ENCODE assay signal across 20 cellular contexts in genomic region chr18:5266721-5267120, GRCh38. TPM values are rescaled to one million over a fixed set of nuclear protein-coding genes. Genes with fewer than 3 reads are reported as not detected.
DNase-seq lines count a peak whose midpoint lies in the region; ATAC-seq, FAIRE-seq and TF ChIP-seq lines count a peak whose summit lies in the region.
"Had no signal": no experiment of that assay in that cellular context is flagged by ENCODE, and none has a peak within 500 bp of the region (broad histone marks: within the 10 kb centered on the region; RNA-seq: fewer than 3 reads in every experiment).

No MANE protein-coding gene starts in this region.

- H2AFZ ChIP-seq in IMR-90 (replicated peaks; ENCODE audit: low read length, poor library complexity) (no peak overlapping the region), H1 (ENCODE audit: low read length) (no peak overlapping the region)

- no peak overlapping the region for H2AK5ac ChIP-seq in IMR-90 (ENCODE audit: low read depth, low read length)
- H2AK5ac ChIP-seq in H1 (ENCODE audit: low read depth, low read length): no peak overlapping the region

- no peaks in the 10 kb centered on the region for H3K23me2 ChIP-seq in H1 (ENCODE audit: low read depth, low read length)

- no peak overlapping the region for H2AK9ac ChIP-seq in IMR-90 (replicated peaks; ENCODE audit: low read depth, low read length, poor library complexity)

- ATAC-seq in A549 (no peak), IMR-90 (ENCODE audit: low read depth) (no peak)
- ATAC-seq: CD8-positive, alpha-beta T cell had no signal

- POLR2A ChIA-PET in A549 (lab: Yijun Ruan, JAX): no interaction called here
- POLR2A ChIA-PET in IMR-90 (lab: Charles Lee; ENCODE audit: unreplicated experiment): no interaction called here
- POLR2A ChIA-PET in H1 (lab: Charles Lee; ENCODE audit: partially characterized antibody): no interaction called here

- no peak overlapping the region for H2BK120ac ChIP-seq in IMR-90 (ENCODE audit: low read depth, low read length)
- H2BK120ac ChIP-seq in H1 (replicated peaks; ENCODE audit: low read depth, low read length): no peak overlapping the region

- H2BK5ac ChIP-seq in IMR-90 (ENCODE audit: low read depth, low read length, poor library complexity, severe bottlenecking) (no peak overlapping the region), H1 (ENCODE audit: low read depth, low read length) (no peak overlapping the region)

- H3K4ac ChIP-seq in IMR-90 (ENCODE audit: low read depth, low read length): no peak overlapping the region
- no peak overlapping the region for H3K4ac ChIP-seq in H1 (replicated peaks; ENCODE audit: insufficient read length, low read depth, low read length)

- H4K91ac ChIP-seq in IMR-90 (ENCODE audit: insufficient read depth, low read depth, low read length): no peak overlapping the region
- H4K91ac ChIP-seq in H1 (replicated peaks; ENCODE audit: insufficient read length, low read length): no peak overlapping the region

- H2BK15ac ChIP-seq in IMR-90 (ENCODE audit: low read depth, low read length): no peak overlapping the region
- H2BK15ac ChIP-seq in H1 (ENCODE audit: low read length): no peak overlapping the region

- TF ChIP-seq EP300 in A549 (IDR thresholded peaks at IDR 0.05) (no peak), H1 (IDR thresholded peaks at IDR 0.05; ENCODE audit: borderline replicate concordance in 1 of 2, low read depth in 2 of 2, low read length in 2 of 2) (no peak), ovary (IDR thresholded peaks at IDR 0.05) (no peak)

- in situ Hi-C loops in IMR-90 (cut with MboI; ENCODE audit: low sequenced_read_pairs): no loop called here

- no peak for TF ChIP-seq POLR2A in A549 (IDR thresholded peaks at IDR 0.05; ENCODE audit: low read length)
- no peak for TF ChIP-seq POLR2A in IMR-90 (IDR thresholded peaks at IDR 0.05; ENCODE audit: low read depth, low read length)
- TF ChIP-seq POLR2A in H1 (IDR thresholded peaks at IDR 0.05; ENCODE audit: control extremely low read depth in 1 of 2, low read depth in 2 of 2, low read length in 2 of 2): no peak
- TF ChIP-seq POLR2A in testis (IDR thresholded peaks at IDR 0.05): no peak
- no peak for TF ChIP-seq POLR2A in ovary (IDR thresholded peaks at IDR 0.05)

- H3K4me1 ChIP-seq in A549 (no peaks in the 10 kb centered on the region), IMR-90 (ENCODE audit: control insufficient read depth, insufficient read depth, low read length) (no peaks in the 10 kb centered on the region), H1 (replicated peaks in 1 of 4; ENCODE audit: control insufficient read depth in 3 of 4, insufficient read depth in 4 of 4, low read length in 3 of 4) (no peaks in the 10 kb centered on the region), testis (no peaks in the 10 kb centered on the region), ovary (ENCODE audit: insufficient read depth) (no peaks in the 10 kb centered on the region)
- H3K4me1 ChIP-seq: BLaER1 treated with 17β-estradiol and CSF1 and Interleukin-3, amounts not matched to agents 10 nM and 100 nM; Caco-2 had no signal

- H3K4me3 ChIP-seq in A549 (no peak overlapping the region), IMR-90 (ENCODE audit: insufficient read depth, low read depth, low read length) (no peak overlapping the region), H1 (ENCODE audit: extremely low read depth in 1 of 4, insufficient read depth in 2 of 4, low read depth in 3 of 4, low read length in 4 of 4) (no peak overlapping the region), testis (no peak overlapping the region), ovary (no peak overlapping the region)
- H3K4me3 ChIP-seq: BLaER1 treated with 17β-estradiol and CSF1 and Interleukin-3, amounts not matched to agents 10 nM and 100 nM had no signal

- H3K9ac ChIP-seq in IMR-90 (ENCODE audit: low read depth, low read length) (no peak overlapping the region), H1 (replicated peaks in 1 of 4; ENCODE audit: extremely low read depth in 1 of 4, low read depth in 3 of 4, low read length in 3 of 4) (no peak overlapping the region)
- H3K9ac ChIP-seq: BLaER1 treated with 17β-estradiol and CSF1 and Interleukin-3, amounts not matched to agents 10 nM and 100 nM had no signal

- no peak overlapping the region for H3K14ac ChIP-seq in IMR-90 (replicated peaks; ENCODE audit: low read depth, low read length)
- no peak overlapping the region for H3K14ac ChIP-seq in H1 (ENCODE audit: insufficient read length)

- BruUV-seq in IMR-90 (replicated peaks; lab: Mats Ljungman, UMichigan): no TSS peak

- H4K8ac ChIP-seq in IMR-90 (ENCODE audit: low read depth in 2 of 2, low read length in 2 of 2) (no peak overlapping the region), H1 (ENCODE audit: extremely low read depth, insufficient read depth, low read length) (no peak overlapping the region)

- no peak for TF ChIP-seq CTCF in A549 (IDR thresholded peaks at IDR 0.05)
- no peak for TF ChIP-seq CTCF in IMR-90 (conservative IDR thresholded peaks at IDR 0.05; ENCODE audit: low read depth, low read length)
- TF ChIP-seq CTCF in H1 (IDR thresholded peaks at IDR 0.05; ENCODE audit: control extremely low read depth in 1 of 3, insufficient read depth in 1 of 3, low read depth in 1 of 3, low read length in 3 of 3): no peak
- no peak for TF ChIP-seq CTCF in testis (IDR thresholded peaks at IDR 0.05)
- TF ChIP-seq CTCF in ovary (IDR thresholded peaks at IDR 0.05): no peak

- H3K23ac ChIP-seq in IMR-90 (ENCODE audit: low read depth, low read length) (no peak overlapping the region), H1 (ENCODE audit: insufficient read length) (no peak overlapping the region)

- H3K79me1 ChIP-seq in IMR-90 (ENCODE audit: low read depth in 1 of 2, low read length in 2 of 2) (no peaks in the 10 kb centered on the region), H1 (ENCODE audit: low read depth, low read length) (no peaks in the 10 kb centered on the region)

- H3K79me2 ChIP-seq in H1 (ENCODE audit: control insufficient read depth in 1 of 2, insufficient read depth in 2 of 2, low read length in 2 of 2): no peaks in the 10 kb centered on the region

- 5% methylated on average over 3 of the region's 3 CpGs for WGBS in A549 (ENCODE audit: missing lambda C conversion rate)
- whole genome bisulfite sequencing in IMR-90 (ENCODE audit: extremely low coverage in 2 of 2, insufficient read length in 1 of 2), 2 experiments: no CpG with 5 or more reads among the region's 3 CpGs
- 69% methylated on average over 3 of the region's 3 CpGs; no CpG with 5 or more reads in 1 of the 2 experiments for WGBS in H1 (ENCODE audit: extremely low coverage in 1 of 2, insufficient coverage in 1 of 2, insufficient read length in 1 of 2, insufficient replicate concordance in 2 of 2, low coverage in 1 of 2, low lambda C conversion rate in 2 of 2, missing lambda C conversion rate in 1 of 2), 2 experiments
- WGBS in testis, 2 donors: 61 to 66% methylated on average over 3 of the region's 3 CpGs
- WGBS in ovary, 3 donors: 71 to 83% (median 72%) methylated on average over 3 of the region's 3 CpGs

- H3K9me1 ChIP-seq in IMR-90 (ENCODE audit: insufficient read depth, low read length): no peaks in the 10 kb centered on the region

- H2BK12ac ChIP-seq in H1 (ENCODE audit: low read depth, low read length): no peak overlapping the region

- H2BK20ac ChIP-seq in IMR-90 (ENCODE audit: low read depth, low read length): no peak overlapping the region
- H2BK20ac ChIP-seq in H1 (ENCODE audit: low read length): no peak overlapping the region

- H3K4me2 ChIP-seq in A549: no peak overlapping the region
- no peak overlapping the region for H3K4me2 ChIP-seq in IMR-90 (ENCODE audit: low read depth, low read length)
- H3K4me2 ChIP-seq in H1 (ENCODE audit: insufficient read depth in 1 of 2, low read depth in 2 of 2, low read length in 2 of 2): no peak overlapping the region
- H3K4me2 ChIP-seq: BLaER1 treated with 17β-estradiol and CSF1 and Interleukin-3, amounts not matched to agents 10 nM and 100 nM had no signal

- H3K9me3 ChIP-seq in A549 (no peaks in the 10 kb centered on the region), IMR-90 (ENCODE audit: control insufficient read depth, insufficient read depth, low read length) (no peaks in the 10 kb centered on the region), H1 (ENCODE audit: insufficient read depth in 2 of 2, low read depth in 1 of 2, low read length in 1 of 2) (peaks cover 0 to 6% of the 10 kb centered on the region in 2 experiments; a peak in 1 of 4 replicates), testis (no peaks in the 10 kb centered on the region), ovary (no peaks in the 10 kb centered on the region)
- H3K9me3 ChIP-seq: Caco-2 had no signal

- H4K5ac ChIP-seq in IMR-90 (ENCODE audit: low read depth, low read length): no peak overlapping the region
- no peak overlapping the region for H4K5ac ChIP-seq in H1 (ENCODE audit: insufficient read length, low read depth, low read length)

- no peak overlapping the region for H3K27ac ChIP-seq in A549
- no peak overlapping the region for H3K27ac ChIP-seq in IMR-90 (ENCODE audit: insufficient read depth, low read length)
- H3K27ac ChIP-seq in H1 (ENCODE audit: low read depth, low read length): no peak overlapping the region
- no peak overlapping the region for H3K27ac ChIP-seq in testis
- no peak overlapping the region for H3K27ac ChIP-seq in ovary
- H3K27ac ChIP-seq: BLaER1 treated with 17β-estradiol and CSF1 and Interleukin-3, amounts not matched to agents 10 nM and 100 nM; C4-2B had no signal

- H3K36me3 ChIP-seq in IMR-90 (ENCODE audit: control insufficient read depth, insufficient read depth, low read length) (no peaks in the 10 kb centered on the region), H1 (ENCODE audit: control insufficient read depth in 2 of 4, insufficient read depth in 4 of 4, low read length in 3 of 4) (no peaks in the 10 kb centered on the region), testis (ENCODE audit: low read depth, missing control alignments) (no peaks in the 10 kb centered on the region), ovary (no peaks in the 10 kb centered on the region)
- H3K36me3 ChIP-seq: BLaER1 treated with 17β-estradiol and CSF1 and Interleukin-3, amounts not matched to agents 10 nM and 100 nM had no signal

- dilution Hi-C loops in IMR-90 (cut with HindIII; ENCODE audit: low sequenced_read_pairs, unreplicated experiment): no loop called here

- no peak for DNase-seq in A549 (ENCODE audit: low read depth in 1 of 2, low spot score in 1 of 2)
- no peak for DNase-seq in IMR-90
- DNase-seq in H1 (ENCODE audit: low read depth in 1 of 2, low spot score in 2 of 2): no peak
- DNase-seq in testis: no peak
- DNase-seq in ovary: no peak
- DNase-seq: 8988T; AML-193; Caco-2; Calu3; CD4-positive, alpha-beta T cell; CD8-positive, alpha-beta T cell; DMS79 treated with DMSO at 0.1 percent for 48 hours; GF-D8 had no signal

- intact Hi-C loops in IMR-90 (cut with micrococcal nuclease): no loop called here
- intact Hi-C loops in testis (cut with DNase I; ENCODE audit: low total_unique reads): no loop called here
- intact Hi-C loops in ovary (cut with DNase I): no loop called here

- FAIRE-seq in A549 (lab: Jason Lieb, UNC) (no peak), H1 (lab: Jason Lieb, UNC) (no peak)
- FAIRE-seq: A204.1, D721Med, G401.6, GM12891, GM19239 had no signal

- no peaks in the 10 kb centered on the region for H3K27me3 ChIP-seq in IMR-90 (ENCODE audit: control insufficient read depth, insufficient read depth, low read length)
- no peaks in the 10 kb centered on the region for H3K27me3 ChIP-seq in H1 (replicated peaks in 1 of 4; ENCODE audit: control insufficient read depth in 3 of 4, extremely low read depth in 1 of 4, insufficient read depth in 3 of 4, low read length in 3 of 4)
- H3K27me3 ChIP-seq in testis: no peaks in the 10 kb centered on the region
- no peaks in the 10 kb centered on the region for H3K27me3 ChIP-seq in ovary
- H3K27me3 ChIP-seq: BLaER1 treated with 17β-estradiol and CSF1 and Interleukin-3, amounts not matched to agents 10 nM and 100 nM had no signal

- TF ChIP-seq RAD21 in A549 (conservative IDR thresholded peaks at IDR 0.05 in 1 of 2, IDR thresholded peaks at IDR 0.05 in 1 of 2) (no peak), IMR-90 (IDR thresholded peaks at IDR 0.05; ENCODE audit: low read length) (no peak), H1 (IDR thresholded peaks at IDR 0.05 in 1 of 2, conservative IDR thresholded peaks at IDR 0.05 in 1 of 2; ENCODE audit: low read depth in 2 of 2, low read length in 2 of 2) (no peak)

- H4K20me1 ChIP-seq in IMR-90 (ENCODE audit: insufficient read depth, low read length) (no peaks in the 10 kb centered on the region), H1 (replicated peaks in 1 of 2; ENCODE audit: control insufficient read depth in 1 of 2, insufficient read depth in 2 of 2, low read length in 2 of 2) (no peaks in the 10 kb centered on the region)
- H4K20me1 ChIP-seq: BLaER1 treated with 17β-estradiol and CSF1 and Interleukin-3, amounts not matched to agents 10 nM and 100 nM had no signal

- no peak overlapping the region for H3K56ac ChIP-seq in IMR-90 (ENCODE audit: extremely low read depth, insufficient read depth, low read length)
- H3K56ac ChIP-seq in H1 (replicated peaks; ENCODE audit: insufficient read length, low read depth, low read length): no peak overlapping the region

- no peak overlapping the region for H3K18ac ChIP-seq in IMR-90 (ENCODE audit: low read depth, low read length)
- H3K18ac ChIP-seq in H1 (ENCODE audit: extremely low read depth, low read length): no peak overlapping the region

- CTCF ChIA-PET in A549 (lab: Yijun Ruan, JAX): no interaction called here
- CTCF ChIA-PET in IMR-90 (lab: Yijun Ruan, JAX): no interaction called here
- CTCF ChIA-PET in H1 (lab: Charles Lee; ENCODE audit: partially characterized antibody): no interaction called here

RNA-seq across cellular contexts. Expression of gene ZBTB14, which starts 28.8 kb away (rescaled TPM):
- polyA plus RNA-seq in A549 (2011; rRNA removed): 17.1 and 23.4 TPM in 2 replicates
- 3.6 and 3.7 TPM in 2 replicates for polyA plus RNA-seq in A549 (2012; cell fraction: cytosol; rRNA removed)
- polyA plus RNA-seq in A549 (2012; cell fraction: nucleus; rRNA removed): 1.9 and 3.9 TPM in 2 replicates
- polyA plus RNA-seq in A549 (2017; fragmentation: RNase III; extraction: RNeasy Plus Mini Kit Qiagen cat#74134 plus additional on column Dnase treatment): 5.8 to 7.3 TPM (median 7.1 TPM) in 3 replicates
- 11.1 and 14.3 TPM in 2 replicates for polyA minus RNA-seq in A549 (2011; rRNA and poly(A)+ RNA removed)
- total RNA-seq in IMR-90 (2012; rRNA removed): 9.1 and 10.0 TPM in 2 replicates
- 4.5 and 5.8 TPM in 2 replicates for polyA plus RNA-seq in IMR-90 (2012; rRNA removed)
- 0.98 and 2.0 TPM in 2 replicates for polyA plus RNA-seq in IMR-90 (2012; cell fraction: cytosol; rRNA removed)
- 2.7 and 16.9 TPM in 2 replicates for polyA plus RNA-seq in IMR-90 (2012; cell fraction: nucleus; rRNA removed; ENCODE audit: low replicate concordance)
- total RNA-seq in H1 (2021; fragmentation: NEBNext Ultra II Directional; extraction: Animal tissue kit (Norgen Biotek cat#: 25700)): 15.8 and 18.3 TPM in 2 replicates
- 4.6 and 5.2 TPM in 2 replicates for polyA plus RNA-seq in H1 (2011; rRNA removed)
- 10.7 TPM for polyA plus RNA-seq in H1 (2011; cell fraction: cytosol; rRNA removed)
- 7.0 TPM for polyA plus RNA-seq in H1 (2011; cell fraction: nucleus; rRNA removed)
- polyA plus RNA-seq in H1 (2012, experiment 1 of 2): 8.0 to 15.1 TPM (median 9.7 TPM) in 4 replicates
- 2.6 TPM for polyA plus RNA-seq in H1 (2012, experiment 2 of 2)
- polyA plus RNA-seq in H1 (2013, experiment 1 of 2): 10.8 TPM
- 8.7 TPM for polyA plus RNA-seq in H1 (2013, experiment 2 of 2)
- 11.4 and 14.2 TPM in 2 replicates for polyA minus RNA-seq in H1 (2011; rRNA and poly(A)+ RNA removed)
- polyA minus RNA-seq in H1 (2011; cell fraction: cytosol; rRNA and poly(A)+ RNA removed): 9.8 TPM
- 15.3 TPM for polyA minus RNA-seq in H1 (2011; cell fraction: nucleus; rRNA and poly(A)+ RNA removed)
- total RNA-seq in testis: 10 to 100 TPM; 17.3 to 17.7 TPM
- polyA plus RNA-seq in testis (ENCODE audit: insufficient read depth, low read depth, low replicate concordance): 10.7 TPM
- total RNA-seq in ovary: 10 to 100 TPM in 6 of 7 donors, 1 to 10 TPM in 1; 6.3 to 16.3 (median 14.5) TPM
- polyA plus RNA-seq in ovary: 10 to 100 TPM in 1 of 2 donors, 1 to 10 TPM in 1; 8.6 to 17.5 TPM

Comparison
In these comparisons a context has a peak if more than half of its experiments do, and no peak if none do; other contexts are left out.
1. Of the 18 proteins assayed by ChIP-seq in both H1 and A549: peak only in H1: none; only in A549: none; in both: MAFK; in neither: 17.